In genomic region chr1:157045251-157046218, GRCh38 we compare ENCODE assay signal across 8 cellular contexts. TPM values are rescaled to one million over a fixed set of nuclear protein-coding genes. Genes with fewer than 3 reads are reported as not detected.
A peak's percentile ranks its signal among the peaks of the same experiment; 100 is the strongest.
DNase-seq lines count a peak whose midpoint lies in the region; ATAC-seq and TF ChIP-seq lines count a peak whose summit lies in the region.

TSS of gene ARHGEF11 (minus strand) at chr1:157045742. CDS start at chr1:157044330, 1,412 bp downstream.

- H3K9me3 ChIP-seq in naive thymus-derived CD4-positive, alpha-beta T cell (ENCODE audit: control insufficient read depth in 2 of 3, low read length in 3 of 3) = no peaks in the 10 kb centered on the region
- H3K9me3 ChIP-seq in upper lobe of left lung = no peaks in the 10 kb centered on the region

- peaks cover 0 to 4% of the 10 kb centered on the region in 2 donors for H3K4me1 ChIP-seq in naive thymus-derived CD4-positive, alpha-beta T cell (ENCODE audit: control insufficient read depth in 2 of 2, insufficient read depth in 2 of 2, low read length in 2 of 2)
- peaks cover 21 to 54% (median 34%) of the 10 kb centered on the region in 4 donors for H3K4me1 ChIP-seq in upper lobe of left lung

- H3K27me3 Mint-ChIP-seq in activated naive CD4-positive, alpha-beta T cell treated with anti-CD3 and anti-CD28 coated beads for 36 hours (ENCODE audit: low read depth) = peaks cover 65% of the 10 kb centered on the region
- peaks cover 72 to 89% (median 80%) of the 10 kb centered on the region in 5 donors for H3K27me3 Mint-ChIP-seq in naive thymus-derived CD4-positive, alpha-beta T cell

- H3K27me3 ChIP-seq in naive thymus-derived CD4-positive, alpha-beta T cell (ENCODE audit: control insufficient read depth in 2 of 2, insufficient read depth in 2 of 2, low read length in 2 of 2) = peaks cover 14 to 15% of the 10 kb centered on the region in 2 donors
- no peaks in the 10 kb centered on the region for H3K27me3 ChIP-seq in upper lobe of left lung

- peak within 1 kb of the TSS; percentile 89 for H3K27ac ChIP-seq in C4-2B
- H3K27ac ChIP-seq in naive thymus-derived CD4-positive, alpha-beta T cell (ENCODE audit: low read depth, low read length) = no peak within 1 kb of the TSS
- H3K27ac ChIP-seq in upper lobe of left lung = peak within 1 kb of the TSS; percentile 83 to 90 (median 90)

- peak within 1 kb of the TSS; percentile 74 to 90 for H3K4me3 ChIP-seq in foreskin fibroblast (ENCODE audit: low read depth in 1 of 2, low read length in 2 of 2)
- peak within 1 kb of the TSS; percentile 13 for H3K4me3 ChIP-seq in naive thymus-derived CD4-positive, alpha-beta T cell (ENCODE audit: low read length)
- H3K4me3 ChIP-seq in upper lobe of left lung = peak within 1 kb of the TSS; percentile 36 to 68 (median 58)

- no peaks in the 10 kb centered on the region for H3K9me3 Mint-ChIP-seq in activated naive CD4-positive, alpha-beta T cell treated with anti-CD3 and anti-CD28 coated beads for 36 hours
- H3K9me3 Mint-ChIP-seq in naive thymus-derived CD4-positive, alpha-beta T cell = peaks cover 0 to 5% (median 0%) of the 10 kb centered on the region in 11 donors

- DNase-seq in HT1080 (ENCODE audit: low read depth) (peak; percentile 83), NOMO-1 treated with DMSO at 0.1 percent for 48 hours (lab: John Stamatoyannopoulos, UW; ENCODE audit: unreplicated experiment) (peak; percentile 59), foreskin fibroblast (peak; percentile 91 to 97), upper lobe of left lung (peak; percentile 90 to 98)
- peak; percentile 26 for DNase-seq in activated naive CD4-positive, alpha-beta T cell treated with anti-CD3 and anti-CD28 coated beads for 36 hours
- peak in 6 of 9 donors; percentile 7 to 60 (median 10) for DNase-seq in naive thymus-derived CD4-positive, alpha-beta T cell

- TF ChIP-seq CTCF in C4-2B (conservative IDR thresholded peaks at IDR 0.05) (no peak), foreskin fibroblast (IDR thresholded peaks at IDR 0.05; ENCODE audit: low read depth, low read length) (no peak), upper lobe of left lung (IDR thresholded peaks at IDR 0.05) (peak in 1 of 6 experiments; percentile 8)

- CTCF ChIA-PET in activated naive CD4-positive, alpha-beta T cell treated with anti-CD3 and anti-CD28 coated beads for 36 hours (lab: Charles Lee) = no interaction called here
- CTCF ChIA-PET in naive thymus-derived CD4-positive, alpha-beta T cell (lab: Charles Lee) = no interaction called here

- H3K4me3 Mint-ChIP-seq in activated naive CD4-positive, alpha-beta T cell treated with anti-CD3 and anti-CD28 coated beads for 36 hours = peak within 1 kb of the TSS; percentile 79
- H3K4me3 Mint-ChIP-seq in naive thymus-derived CD4-positive, alpha-beta T cell = peak within 1 kb of the TSS; percentile 88 to 99 (median 92)

- no peaks in the 10 kb centered on the region for H3K36me3 Mint-ChIP-seq in activated naive CD4-positive, alpha-beta T cell treated with anti-CD3 and anti-CD28 coated beads for 36 hours (ENCODE audit: low read depth)
- H3K36me3 Mint-ChIP-seq in naive thymus-derived CD4-positive, alpha-beta T cell = peaks cover 0 to 7% (median 2%) of the 10 kb centered on the region in 5 donors

- no peaks in the 10 kb centered on the region for H3K36me3 ChIP-seq in naive thymus-derived CD4-positive, alpha-beta T cell (ENCODE audit: control insufficient read depth in 2 of 3, insufficient read depth in 3 of 3, low read length in 3 of 3)
- H3K36me3 ChIP-seq in upper lobe of left lung = no peaks in the 10 kb centered on the region

- H3K27ac Mint-ChIP-seq in activated naive CD4-positive, alpha-beta T cell treated with anti-CD3 and anti-CD28 coated beads for 36 hours = no peak within 1 kb of the TSS
- H3K27ac Mint-ChIP-seq in naive thymus-derived CD4-positive, alpha-beta T cell = peak within 1 kb of the TSS in 3 of 9 donors; percentile 2 to 61 (median 47)

- POLR2A ChIA-PET in naive thymus-derived CD4-positive, alpha-beta T cell (lab: Charles Lee) = no interaction called here

- H3K4me1 Mint-ChIP-seq in activated naive CD4-positive, alpha-beta T cell treated with anti-CD3 and anti-CD28 coated beads for 36 hours (ENCODE audit: low read depth) = peaks cover 12% of the 10 kb centered on the region
- peaks cover 6 to 20% (median 17%) of the 10 kb centered on the region in 7 donors for H3K4me1 Mint-ChIP-seq in naive thymus-derived CD4-positive, alpha-beta T cell

- peak; percentile 58 for TF ChIP-seq POLR2A in GM19099 (IDR thresholded peaks at IDR 0.05; ENCODE audit: extremely low read depth, insufficient read length, low read depth)
- TF ChIP-seq POLR2A in upper lobe of left lung (IDR thresholded peaks at IDR 0.05) = peak in 3 of 4 donors; percentile 53 to 85 (median 56)

- no peak for TF ChIP-seq EP300 in upper lobe of left lung (IDR thresholded peaks at IDR 0.05)

- intact Hi-C loops in activated naive CD4-positive, alpha-beta T cell treated with anti-CD3 and anti-CD28 coated beads for 36 hours (cut with micrococcal nuclease) = no loop called here
- intact Hi-C loops in naive thymus-derived CD4-positive, alpha-beta T cell (cut with micrococcal nuclease) = no loop called here

- peak; percentile 73 for ATAC-seq in naive thymus-derived CD4-positive, alpha-beta T cell
- ATAC-seq in upper lobe of left lung (ENCODE audit: low FRiP score in 2 of 2) = peak; percentile 96 to 99

- WGBS in upper lobe of left lung, 2 donors = 1% methylated on average over 21 to 120 of the region's 120 CpGs

RNA-seq across cellular contexts. Expression of gene ARHGEF11, which starts in this region (rescaled TPM):
- 17.7 and 19.0 TPM in 2 replicates for total RNA-seq in HT1080 (2014; rRNA removed; shearing (Covaris generic))
- polyA plus RNA-seq in HT1080 (2015; cell fraction: cytosol; rRNA removed) = 9.6 and 10.6 TPM in 2 replicates
- 26.8 and 27.7 TPM in 2 replicates for polyA plus RNA-seq in HT1080 (2015; cell fraction: nucleus; rRNA removed)
- total RNA-seq in activated naive CD4-positive, alpha-beta T cell treated with anti-CD3 and anti-CD28 coated beads for 36 hours = 1 to 10 TPM; 3.2 to 3.4 TPM
- 10 to 100 TPM; 25.8 to 54.9 (median 38.8) TPM for total RNA-seq in naive thymus-derived CD4-positive, alpha-beta T cell
- 10 to 100 TPM; 30.4 to 32.1 TPM for polyA plus RNA-seq in naive thymus-derived CD4-positive, alpha-beta T cell
- 100 to 1,000 TPM in 1 of 6 donors, 10 to 100 TPM in 5; 39.2 to 170 (median 50.9) TPM for total RNA-seq in upper lobe of left lung

Comparison
In these comparisons a context has a peak if more than half of its experiments do, and no peak if none do; other contexts are left out.
1. DNase-seq: peak in every context shown above with its lines; median percentile 94 in foreskin fibroblast; 94 in upper lobe of left lung; 83 in HT1080; 59 in NOMO-1 treated with DMSO at 0.1 percent for 48 hours; 26 in activated naive CD4-positive, alpha-beta T cell treated with anti-CD3 and anti-CD28 coated beads for 36 hours; 10 in naive thymus-derived CD4-positive, alpha-beta T cell.
2. H3K4me3 ChIP-seq: peak in every context shown above with its lines; median percentile 82 in foreskin fibroblast; 58 in upper lobe of left lung; 13 in naive thymus-derived CD4-positive, alpha-beta T cell.